In genomic region chr2:129070663-129071062, GRCh38 we compare ENCODE assay signal across 20 cellular contexts.
DNase-seq lines count a peak whose midpoint lies in the region; ATAC-seq and TF ChIP-seq lines count a peak whose summit lies in the region.
"Had no signal": no experiment of that assay in that cellular context is flagged by ENCODE, and none has a peak within 500 bp of the region (broad histone marks: within the 10 kb centered on the region; RNA-seq: fewer than 3 reads in every experiment).

No MANE protein-coding gene starts in this region.

- no peaks in the 10 kb centered on the region for H3K36me3 ChIP-seq in BE2C

- DNase-seq in BE2C = peak; percentile 12
- peak; percentile 85 for DNase-seq in NCI-H2171 treated with DMSO at 0.1 percent for 48 hours (lab: John Stamatoyannopoulos, UW)
- peak in 1 of 2 donors; percentile 13 for DNase-seq in left colon
- no peak for DNase-seq in naive thymus-derived CD8-positive, alpha-beta T cell
- DNase-seq: ACHN; GDM1; KBM-7; NCI-H2029; NCI-H2227 treated with DMSO at 0.1 percent for 48 hours; NCI-H526 treated with DMSO at 0.1 percent for 48 hours; NK-92 treated with Interleukin-12 subunit alpha and Interleukin-12 subunit beta, amount 100 ng/mL, for 24 hours; SIG-M5; T-helper 1 cell; T-helper 9 cell had no signal

- H3K9me3 Mint-ChIP-seq in naive thymus-derived CD8-positive, alpha-beta T cell = no peaks in the 10 kb centered on the region

- ATAC-seq in left colon (peak; percentile 3), GM19395 (IDR thresholded peaks at IDR 0.05; ENCODE audit: unreplicated experiment) (no peak), GM18502 (IDR thresholded peaks at IDR 0.05; ENCODE audit: poor library complexity, unreplicated experiment) (no peak), GM21717 (IDR thresholded peaks at IDR 0.05; ENCODE audit: unreplicated experiment) (no peak)
- ATAC-seq in naive thymus-derived CD8-positive, alpha-beta T cell = no peak
- ATAC-seq: SK-N-SH treated with all-trans-retinoic acid at 6 μM for 48 hours had no signal

- peak overlapping the region; percentile 28; the same call in 1 of the 2 replicates for H3K27ac ChIP-seq in C4-2B

- H3K4me3 Mint-ChIP-seq in naive thymus-derived CD8-positive, alpha-beta T cell = no peak overlapping the region
- H3K4me3 Mint-ChIP-seq: CD14-positive monocyte had no signal

- TF ChIP-seq CTCF in BE2C (IDR thresholded peaks at IDR 0.05; ENCODE audit: low read depth, low read length) (no peak), C4-2B (conservative IDR thresholded peaks at IDR 0.05) (no peak)

- no peaks in the 10 kb centered on the region for H3K4me1 ChIP-seq in BE2C

- no peaks in the 10 kb centered on the region for H3K36me3 Mint-ChIP-seq in naive thymus-derived CD8-positive, alpha-beta T cell
- H3K36me3 Mint-ChIP-seq: CD14-positive monocyte had no signal

- intact Hi-C loops in left colon (cut with DNase I, micrococcal nuclease) = no loop called here

- no peaks in the 10 kb centered on the region for H3K9me3 ChIP-seq in BE2C

- peaks cover 0 to 2% (median 0%) of the 10 kb centered on the region in 5 donors for H3K27me3 Mint-ChIP-seq in naive thymus-derived CD8-positive, alpha-beta T cell

- no peaks in the 10 kb centered on the region for H3K27me3 ChIP-seq in BE2C

- no peaks in the 10 kb centered on the region for H3K4me1 Mint-ChIP-seq in naive thymus-derived CD8-positive, alpha-beta T cell
- H3K4me1 Mint-ChIP-seq: CD14-positive monocyte had no signal

- POLR2A ChIA-PET in naive thymus-derived CD8-positive, alpha-beta T cell (lab: Charles Lee) = no interaction called here

- no peak overlapping the region for H3K27ac Mint-ChIP-seq in naive thymus-derived CD8-positive, alpha-beta T cell
- H3K27ac Mint-ChIP-seq: CD14-positive monocyte had no signal

- no peak overlapping the region for H3K4me3 ChIP-seq in BE2C (ENCODE audit: low read depth, low read length)

Comparison
In these comparisons a context has a peak if more than half of its experiments do, and no peak if none do; other contexts are left out.
1. DNase-seq: peak in BE2C (single experiment) and NCI-H2171 treated with DMSO at 0.1 percent for 48 hours (single experiment); none in naive thymus-derived CD8-positive, alpha-beta T cell (0 of 10).